In the genomic region with DNA sequence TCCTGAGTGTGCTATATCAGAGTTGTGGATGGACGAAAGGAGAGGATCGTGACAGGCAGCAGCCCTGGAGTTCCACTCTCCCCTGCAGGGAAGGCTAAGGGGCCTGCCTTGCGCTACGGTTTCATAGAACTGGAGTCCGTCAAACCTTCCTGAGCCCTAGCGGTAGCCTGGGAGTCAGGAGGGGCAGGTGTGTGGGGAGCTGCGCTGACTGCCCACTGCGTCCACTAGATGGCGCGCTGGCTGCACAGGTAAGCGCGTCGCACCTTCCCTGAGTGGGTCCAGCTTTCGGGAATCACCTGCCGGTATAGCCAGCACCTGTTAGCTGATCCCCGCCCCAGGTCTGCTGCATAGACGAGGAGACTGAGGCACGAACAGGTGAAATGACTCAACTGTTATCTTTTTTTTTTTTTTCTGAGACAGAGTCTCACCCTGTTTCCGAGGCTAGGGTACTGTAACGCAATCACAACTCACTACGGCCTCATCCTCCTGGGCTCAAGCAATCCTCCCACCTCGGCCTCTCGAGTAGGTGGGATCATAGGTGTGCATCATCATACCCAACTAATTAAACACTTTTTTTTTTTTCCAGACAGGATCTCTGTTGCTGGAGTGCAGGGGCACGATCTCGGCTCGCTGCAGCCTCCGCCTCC, we compare ENCODE assay signal across 8 cellular contexts. TPM values are rescaled to one million over a fixed set of nuclear protein-coding genes. Genes with fewer than 3 reads are reported as not detected.
DNase-seq lines count a peak whose midpoint lies in the region; ATAC-seq and TF ChIP-seq lines count a peak whose summit lies in the region.

No MANE protein-coding gene starts in this region.

- H3K27me3 ChIP-seq in hepatocyte, result no peaks in the 10 kb centered on the region

- H3K4me1 ChIP-seq in hepatocyte (ENCODE audit: insufficient read depth), result peaks cover 25% of the 10 kb centered on the region

- ATAC-seq in GM18858 (IDR thresholded peaks at IDR 0.05; ENCODE audit: unreplicated experiment) (no peak), GM19452 (IDR thresholded peaks at IDR 0.05; ENCODE audit: unreplicated experiment) (no peak)

- H3K36me3 ChIP-seq in hepatocyte (replicated peaks; ENCODE audit: insufficient read depth, low read depth), result no peaks in the 10 kb centered on the region

- H3K4me3 ChIP-seq in hepatocyte, result no peak overlapping the region

- no peaks in the 10 kb centered on the region for H3K9me2 ChIP-seq in hepatocyte (replicated peaks; ENCODE audit: insufficient read depth)

- no peak overlapping the region for H3K27ac ChIP-seq in hepatocyte

- H2AFZ ChIP-seq in hepatocyte, result no peak overlapping the region

- WGBS in hepatocyte (ENCODE audit: low lambda C conversion rate, missing lambda C conversion rate), result 34% methylated on average over 27 of the region's 27 CpGs

- H3K4me2 ChIP-seq in hepatocyte, result peak overlapping the region; percentile 46

- H3K79me2 ChIP-seq in hepatocyte, result no peaks in the 10 kb centered on the region

- TF ChIP-seq CTCF in GM12873 (IDR thresholded peaks at IDR 0.05; ENCODE audit: insufficient read depth, low read depth, low read length, missing control alignments), result peak; percentile 99
- TF ChIP-seq CTCF in hepatocyte (IDR thresholded peaks at IDR 0.05; ENCODE audit: poor library complexity), result peak; percentile 86

- no peaks in the 10 kb centered on the region for H3K9me3 ChIP-seq in hepatocyte (ENCODE audit: low read depth)

- peak; percentile 59 for DNase-seq in M059J (ENCODE audit: low read depth)
- DNase-seq in SK-N-DZ (ENCODE audit: low spot score), result peak; percentile 45
- peak; percentile 22 for DNase-seq in activated naive CD8-positive, alpha-beta T cell treated with anti-CD3 and anti-CD28 coated beads, Interleukin-2, amount 50 U/mL, for 16 hours (ENCODE audit: low read depth, low spot score)
- DNase-seq in hepatocyte (ENCODE audit: low spot score), result peak; percentile 92
- DNase-seq in stimulated activated CD4-positive, alpha-beta T cell treated with anti-CD3 and anti-CD28 coated beads, Interleukin-1b, Interleukin-23, amount 100 ng/mL, for 48 hours, result peak; percentile 54

- no peaks in the 10 kb centered on the region for H4K20me1 ChIP-seq in hepatocyte (ENCODE audit: insufficient read depth, poor library complexity, severe bottlenecking)

RNA-seq across cellular contexts. Expression of gene BAIAP2L1, which starts 20.2 kb away (rescaled TPM):
- 19.3 and 28.7 TPM in 2 replicates for total RNA-seq in M059J (2014; rRNA removed; shearing (Covaris generic))
- polyA plus RNA-seq in SK-N-DZ (2014; cell fraction: cytosol; rRNA removed), result 0.53 and 0.98 TPM in 2 replicates
- 0.64 and 1.5 TPM in 2 replicates for polyA plus RNA-seq in SK-N-DZ (2014; cell fraction: nucleus; rRNA removed)
- 32.0 and 34.7 TPM in 2 replicates for total RNA-seq in hepatocyte
- polyA plus RNA-seq in hepatocyte, result 25.4 and 33.7 TPM in 2 replicates

Comparison
In these comparisons a context has a peak if more than half of its experiments do, and no peak if none do; other contexts are left out.
1. DNase-seq: peak in every context shown above with its lines; median percentile 92 in hepatocyte; 59 in M059J; 54 in stimulated activated CD4-positive, alpha-beta T cell treated with anti-CD3 and anti-CD28 coated beads, Interleukin-1b, Interleukin-23, amount 100 ng/mL, for 48 hours; 45 in SK-N-DZ; 22 in activated naive CD8-positive, alpha-beta T cell treated with anti-CD3 and anti-CD28 coated beads, Interleukin-2, amount 50 U/mL, for 16 hours.